ENCODE assay signal across 23 cellular contexts in genomic region chr14:70180718-70181117, GRCh38. TPM values are rescaled to one million over a fixed set of nuclear protein-coding genes. Genes with fewer than 3 reads are reported as not detected.
DNase-seq lines count a peak whose midpoint lies in the region; ATAC-seq and TF ChIP-seq lines count a peak whose summit lies in the region.
"Had no signal": no experiment of that assay in that cellular context is flagged by ENCODE, and none has a peak within 500 bp of the region (broad histone marks: within the 10 kb centered on the region; RNA-seq: fewer than 3 reads in every experiment).

No MANE protein-coding gene starts in this region.

- H3K27me3 ChIP-seq in psoas muscle (ENCODE audit: insufficient read depth in 3 of 3, low read length in 2 of 3) = no peaks in the 10 kb centered on the region
- no peaks in the 10 kb centered on the region for H3K27me3 ChIP-seq in skeletal muscle tissue (ENCODE audit: control insufficient read depth in 3 of 3, insufficient read depth in 3 of 3, low read length in 3 of 3)
- H3K27me3 ChIP-seq in upper lobe of right lung = peaks cover 18% of the 10 kb centered on the region

- H3K4me3 ChIP-seq in psoas muscle (no peak overlapping the region), skeletal muscle tissue (ENCODE audit: low read length in 3 of 3) (no peak overlapping the region), upper lobe of right lung (no peak overlapping the region)
- H3K4me3 ChIP-seq: A549; BLaER1 treated with 17β-estradiol and CSF1 and Interleukin-3, amounts not matched to agents 10 nM and 100 nM; GM12878 had no signal

- ATAC-seq in left cardiac atrium (peak; percentile 70 to 84), Right ventricle myocardium superior (ENCODE audit: poor library complexity) (no peak), psoas muscle (peak; percentile 24 to 82 (median 64)), upper lobe of right lung (no peak)
- ATAC-seq: A549; CD8-positive, alpha-beta T cell; GM12878 had no signal

- H3K36me3 ChIP-seq in psoas muscle (ENCODE audit: insufficient read depth in 1 of 2, low read depth in 1 of 2) = peaks cover 0 to 34% of the 10 kb centered on the region in 2 donors
- no peaks in the 10 kb centered on the region for H3K36me3 ChIP-seq in skeletal muscle tissue (ENCODE audit: control insufficient read depth in 3 of 3, insufficient read depth in 3 of 3, low read length in 3 of 3)
- no peaks in the 10 kb centered on the region for H3K36me3 ChIP-seq in upper lobe of right lung
- H3K36me3 ChIP-seq: BLaER1 treated with 17β-estradiol and CSF1 and Interleukin-3, amounts not matched to agents 10 nM and 100 nM had no signal

- H3K4me1 ChIP-seq in psoas muscle (peaks cover 57% of the 10 kb centered on the region), skeletal muscle tissue (ENCODE audit: control insufficient read depth in 3 of 3, insufficient read depth in 3 of 3, low read length in 3 of 3) (peaks cover 19 to 65% (median 39%) of the 10 kb centered on the region in 3 donors), upper lobe of right lung (no peaks in the 10 kb centered on the region)
- H3K4me1 ChIP-seq: A549; BLaER1 treated with 17β-estradiol and CSF1 and Interleukin-3, amounts not matched to agents 10 nM and 100 nM; Caco-2 had no signal

- WGBS in psoas muscle, 3 donors = 50 to 82% (median 60%) methylated on average over 1 of the region's 1 CpG

- intact Hi-C loops in left cardiac atrium (cut with DNase I) (no loop called here), Right ventricle myocardium superior (cut with DNase I) (no loop called here), psoas muscle (cut with DNase I) (no loop called here), upper lobe of right lung (cut with DNase I) (no loop called here)

- H3K27ac ChIP-seq in psoas muscle = peak overlapping the region; percentile 21
- H3K27ac ChIP-seq in skeletal muscle tissue (ENCODE audit: low read depth, low read length) = peak overlapping the region; percentile 7
- no peak overlapping the region for H3K27ac ChIP-seq in upper lobe of right lung
- H3K27ac ChIP-seq: 22Rv1; A549; BLaER1 treated with 17β-estradiol and CSF1 and Interleukin-3, amounts not matched to agents 10 nM and 100 nM; C4-2B had no signal

- no peak overlapping the region for H3K9ac ChIP-seq in skeletal muscle tissue (ENCODE audit: low read depth in 1 of 3, low read length in 3 of 3)
- H3K9ac ChIP-seq: BLaER1 treated with 17β-estradiol and CSF1 and Interleukin-3, amounts not matched to agents 10 nM and 100 nM had no signal

- H3K9me3 ChIP-seq in psoas muscle (no peaks in the 10 kb centered on the region), skeletal muscle tissue (ENCODE audit: control insufficient read depth in 3 of 3, low read length in 3 of 3) (no peaks in the 10 kb centered on the region), upper lobe of right lung (no peaks in the 10 kb centered on the region)
- H3K9me3 ChIP-seq: A549, Caco-2 had no signal

- TF ChIP-seq CTCF in psoas muscle (IDR thresholded peaks at IDR 0.05) (no peak), upper lobe of right lung (IDR thresholded peaks at IDR 0.05) (no peak)

- DNase-seq in left cardiac atrium = no peak
- no peak for DNase-seq in Right ventricle myocardium superior
- no peak for DNase-seq in psoas muscle
- no peak for DNase-seq in upper lobe of right lung
- DNase-seq in NCI-H2171 treated with DMSO at 0.1 percent for 48 hours (lab: John Stamatoyannopoulos, UW) = no peak
- DNase-seq: AML-193; Caco-2; Calu3; CD4-positive, alpha-beta T cell; CD8-positive, alpha-beta T cell; DMS53; DMS79; DND-41; EL; GDM1 had no signal

RNA-seq across cellular contexts. Expression of gene SLC8A3, which starts 8.0 kb away (rescaled TPM):
- 1 to 10 TPM in 1 of 2 donors, under 1 TPM in 1; 0.62 to 5.9 TPM for total RNA-seq in left cardiac atrium
- 0.16 TPM for total RNA-seq in Right ventricle myocardium superior
- total RNA-seq in psoas muscle = 10 to 100 TPM; 18.0 to 53.6 (median 26.8) TPM
- polyA plus RNA-seq in psoas muscle = 10 to 100 TPM; 10.8 to 20.8 (median 12.8) TPM
- total RNA-seq in skeletal muscle tissue = 13.0 TPM
- total RNA-seq in upper lobe of right lung = 1.8 TPM
- total RNA-seq: A172; Caco-2; Calu3; CD4-positive, alpha-beta T cell; CD8-positive, alpha-beta T cell; G401 had no signal
- polyA plus RNA-seq: A549 had no signal

Comparison
In these comparisons a context has a peak if more than half of its experiments do, and no peak if none do; other contexts are left out.
1. ATAC-seq: peak in left cardiac atrium (2 of 2) and psoas muscle (4 of 4); none in Right ventricle myocardium superior (single experiment) and upper lobe of right lung (single experiment).